ENCODE assay signal across 21 cellular contexts in the genomic region with DNA sequence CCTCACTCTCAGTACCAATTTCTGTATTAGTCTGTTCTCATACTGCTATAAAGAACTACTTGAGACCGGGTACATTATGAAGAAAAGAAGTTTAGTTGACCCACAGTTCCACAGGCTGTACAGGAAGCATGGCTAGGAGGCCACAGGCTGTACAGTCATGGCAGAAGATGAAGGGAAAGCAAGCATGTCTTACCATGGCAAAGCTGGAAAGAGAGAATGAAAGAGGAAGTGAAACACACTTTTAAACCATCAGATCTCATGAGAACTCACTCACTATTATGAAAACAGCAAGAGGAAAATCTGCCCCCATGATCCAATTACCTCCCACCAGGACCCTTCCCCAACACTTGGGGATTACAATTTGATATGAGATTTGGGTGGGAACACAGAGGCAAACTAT.
"Had no signal": no experiment of that assay in that cellular context is flagged by ENCODE, and none has a peak within 500 bp of the region (broad histone marks: within the 10 kb centered on the region; RNA-seq: fewer than 3 reads in every experiment).

No MANE protein-coding gene starts in this region.

- H3K36me3 ChIP-seq: cardiac muscle cell, left ventricle myocardium inferior, spleen, thoracic aorta, upper lobe of left lung had no signal

- DNase-seq: activated CD4-positive, alpha-beta T cell treated with anti-CD3 and anti-CD28 coated beads, Interleukin-2, amount 10 ng/mL, durations not matched to agents 24 days and 14 days; activated CD4-positive, CD25-positive, alpha-beta regulatory T cell; activated CD8-positive, alpha-beta T cell treated with anti-CD3 and anti-CD28 coated beads for 36 hours; activated naive CD4-positive, alpha-beta T cell treated with Interleukin-2 at 50 U/mL for 16 hours; activated naive CD8-positive, alpha-beta T cell treated with anti-CD3 and anti-CD28 coated beads, Interleukin-2, amount 10 ng/mL, durations not matched to agents 7 days and 5 days; activated T-cell treated with anti-CD3 and anti-CD28 coated beads, Interleukin-2, amount 50 U/mL, for 1 hour; amygdala; dermis blood vessel endothelial cell; effector memory CD8-positive, alpha-beta T cell; immature natural killer cell; kidney glomerular epithelial cell; left ventricle myocardium inferior; mammary epithelial cell; midbrain; nucleus accumbens; retina; spleen; stimulated activated CD4-positive, alpha-beta T cell treated with anti-CD3 and anti-CD28 coated beads, Interleukin-4, amount 100 ng/mL, for 4 hours; upper lobe of left lung had no signal

- H3K9me3 ChIP-seq: thoracic aorta, upper lobe of left lung had no signal

- H3K4me1 ChIP-seq: left ventricle myocardium inferior, spleen, upper lobe of left lung had no signal

- H3K27me3 ChIP-seq: cardiac muscle cell, spleen, upper lobe of left lung had no signal

- H3K27ac ChIP-seq: cardiac muscle cell, left ventricle myocardium inferior, spleen, thoracic aorta, upper lobe of left lung had no signal

- H3K4me3 ChIP-seq: cardiac muscle cell, left ventricle myocardium inferior, spleen, thoracic aorta, upper lobe of left lung had no signal
